Comparison of ENCODE assay signal across 8 cellular contexts in the genomic region with DNA sequence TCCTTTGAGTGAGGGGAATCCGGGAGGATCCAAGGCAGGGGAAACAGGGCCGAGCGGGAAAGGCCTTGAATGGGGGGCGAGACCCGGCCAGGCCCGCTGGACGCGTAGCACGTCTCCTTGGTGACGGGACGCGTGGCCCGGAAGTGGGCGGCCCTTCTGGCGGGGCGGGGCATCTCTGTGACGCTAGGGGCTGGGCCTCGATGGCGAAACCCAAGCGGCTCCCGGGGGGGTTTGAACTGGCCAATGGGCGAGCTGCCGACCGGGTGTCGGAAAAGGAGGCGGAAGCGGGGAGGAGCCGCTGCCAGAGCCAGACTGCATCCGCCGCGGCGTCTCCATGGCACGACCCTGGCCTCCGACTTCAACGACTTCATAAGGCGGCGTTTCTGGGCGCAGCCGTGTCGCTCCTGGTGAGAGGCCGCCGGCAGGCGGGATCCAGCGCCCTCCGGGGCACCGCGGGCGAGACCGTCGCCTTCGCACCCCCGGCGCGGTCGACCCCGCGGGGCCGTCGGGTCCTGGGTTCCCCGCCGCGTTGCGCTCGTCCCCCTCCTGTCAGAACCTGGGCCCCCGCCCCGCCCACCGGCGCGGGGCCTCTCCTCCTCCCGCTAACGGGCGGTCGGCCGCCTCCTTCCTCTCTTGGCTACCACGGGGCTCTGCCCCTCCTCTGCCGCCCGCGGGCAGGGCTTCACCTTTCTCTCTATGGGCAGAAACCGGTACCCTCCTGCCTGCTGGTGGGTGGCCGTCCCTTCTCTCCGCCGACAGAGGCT. TPM values are rescaled to one million over a fixed set of nuclear protein-coding genes. Genes with fewer than 3 reads are reported as not detected.
DNase-seq lines count a peak whose midpoint lies in the region; ATAC-seq and TF ChIP-seq lines count a peak whose summit lies in the region.

ODF2 (plus strand) TSS at position 158 of the 764 bp plus-strand sequence; CDS start at position 244, 86 bp downstream.

- POLR2A ChIA-PET in A673 (lab: Charles Lee; ENCODE audit: low non-redundant PET): interaction anchor here (0.7 kb wide), 1 partner anchor 296 kb away, joined by 11 read pairs; the partner anchor contains the start of gene BBLN

- H3K4me1 ChIP-seq in A673 (ENCODE audit: insufficient read depth, low read length, poor library complexity, severe bottlenecking) (peaks cover 7% of the 10 kb centered on the region), iPS DF 6.9 (ENCODE audit: control insufficient read depth, insufficient read depth, low read length) (no peaks in the 10 kb centered on the region)

- H3K4me3 ChIP-seq in A673 (ENCODE audit: low read depth, low read length, poor library complexity, severe bottlenecking) (peak within 1 kb of the TSS; percentile 75), brain microvascular endothelial cell (ENCODE audit: low read depth, low read length) (peak within 1 kb of the TSS; percentile 75), iPS DF 6.9 (ENCODE audit: low read length) (peak within 1 kb of the TSS; percentile 79), skeletal muscle cell (ENCODE audit: low read depth, low read length) (peak within 1 kb of the TSS; percentile 95)

- BruUV-seq in A673 (replicated peaks; lab: Mats Ljungman, UMichigan): no TSS peak

- H3K27ac ChIP-seq in A673 (ENCODE audit: low read depth, low read length, poor library complexity, severe bottlenecking) (peak within 1 kb of the TSS; percentile 84), brain microvascular endothelial cell (peak within 1 kb of the TSS; percentile 58), iPS DF 6.9 (ENCODE audit: low read length) (no peak within 1 kb of the TSS)

- in situ Hi-C loops in brain microvascular endothelial cell (cut with HindIII; ENCODE audit: low pct_ligation_motif_present, low sequenced_read_pairs): no loop called here

- intact Hi-C loops in A673 (cut with micrococcal nuclease; ENCODE audit: unreplicated experiment): no loop called here

- CTCF ChIA-PET in A673 (lab: Charles Lee): no interaction called here

- H3K36me3 ChIP-seq in A673 (ENCODE audit: insufficient read depth, low read length, poor library complexity, severe bottlenecking) (peaks cover 16% of the 10 kb centered on the region), brain microvascular endothelial cell (replicated peaks) (peaks cover 9% of the 10 kb centered on the region), iPS DF 6.9 (ENCODE audit: control insufficient read depth, insufficient read depth, low read length) (0 out of 2 replicates have a peak, but pooled peaks cover 4% of the 10 kb centered on the region)

- no peaks in the 10 kb centered on the region for H3K27me3 ChIP-seq in A673 (replicated peaks; ENCODE audit: insufficient read depth, low read depth, low read length, poor library complexity)
- no peaks in the 10 kb centered on the region for H3K27me3 ChIP-seq in brain microvascular endothelial cell (replicated peaks)
- H3K27me3 ChIP-seq in iPS DF 6.9 (ENCODE audit: control insufficient read depth, insufficient read depth, low read length): peaks cover 20% of the 10 kb centered on the region

- no CpG with 5 or more reads among the region's 82 CpGs for WGBS in iPS DF 6.9 (ENCODE audit: insufficient coverage, insufficient read length)

- DNase-seq in A673 (ENCODE audit: low spot score): peak; percentile 98
- DNase-seq in NCI-H2171 (lab: John Stamatoyannopoulos, UW): peak; percentile 100
- DNase-seq in UCSD-AML1 (lab: John Stamatoyannopoulos, UW; ENCODE audit: unreplicated experiment): peak; percentile 97
- DNase-seq in brain microvascular endothelial cell: peak; percentile 95
- DNase-seq in iPS DF 6.9 (ENCODE audit: low read depth, low spot score): peak; percentile 91
- DNase-seq in skeletal muscle cell (ENCODE audit: low read depth): peak; percentile 81

- TF ChIP-seq CTCF in A673 (conservative IDR thresholded peaks at IDR 0.05; ENCODE audit: low read depth, low read length) (no peak), brain microvascular endothelial cell (IDR thresholded peaks at IDR 0.05; ENCODE audit: low read depth, low read length, missing control alignments) (no peak)

- H3K9me3 ChIP-seq in A673 (ENCODE audit: low read depth, low read length, poor library complexity, severe bottlenecking) (no peaks in the 10 kb centered on the region), iPS DF 6.9 (ENCODE audit: control insufficient read depth, insufficient read depth, low read length) (no peaks in the 10 kb centered on the region)

- peak; percentile 84 for ATAC-seq in GM18867 (IDR thresholded peaks at IDR 0.05; ENCODE audit: unreplicated experiment)
- ATAC-seq in HG03097 (IDR thresholded peaks at IDR 0.05; ENCODE audit: low FRiP score, unreplicated experiment): peak; percentile 86

RNA-seq across cellular contexts. Expression of gene ODF2, which starts in this region (rescaled TPM):
- 80.6 and 83.1 TPM in 2 replicates for total RNA-seq in A673 (2021)
